1 cellular context compared by ENCODE assay signal in the genomic region with DNA sequence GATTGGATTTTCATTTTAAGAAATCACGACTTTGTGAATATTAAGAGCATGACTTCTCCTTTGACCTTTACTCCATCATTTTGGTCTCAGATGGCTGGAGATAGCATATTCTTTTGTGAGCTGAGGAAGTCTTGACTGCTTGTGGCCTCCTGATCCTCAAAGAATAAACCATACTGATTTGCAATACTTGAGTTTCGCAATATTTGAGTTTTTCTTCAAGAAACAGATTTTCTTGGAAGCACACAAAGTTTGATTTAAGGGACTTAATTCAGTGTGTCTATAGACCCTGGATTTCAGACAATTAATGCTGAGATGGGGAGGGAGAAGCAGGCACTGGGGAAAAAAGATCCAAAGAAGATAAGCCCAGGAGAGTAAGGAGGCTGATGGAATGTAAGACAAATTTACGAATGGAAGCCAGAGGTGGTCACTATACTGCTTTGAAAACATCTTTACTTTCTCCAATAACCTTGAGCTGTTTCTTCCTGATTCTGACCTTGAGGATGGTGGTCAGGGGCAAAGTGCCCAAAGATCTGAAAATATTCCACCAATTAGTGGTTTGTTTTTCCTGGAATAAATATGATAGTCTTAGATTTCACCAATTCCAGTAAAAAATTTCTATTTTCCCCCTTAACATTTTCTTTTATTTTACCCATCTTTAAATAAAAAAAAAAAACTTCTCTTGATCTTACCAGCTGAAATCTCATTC.
TF ChIP-seq lines count a peak whose summit lies in the region.

No MANE protein-coding gene starts in this region.

TF ChIP-seq in IMR-90, 13 proteins besides CTCF, POLR2A, EP300 and RAD21:
- peak; percentile 52 for TF ChIP-seq CEBPB (IDR thresholded peaks at IDR 0.05; ENCODE audit: low read depth, low read length)
- TF ChIP-seq ELK1 (IDR thresholded peaks at IDR 0.05; ENCODE audit: borderline replicate concordance, low read depth, low read length), result no peak
TF ChIP-seq in IMR-90: peak in this region for 1.
